9 cellular contexts compared by ENCODE assay signal in genomic region chr19:17847538-17848366, GRCh38. TPM values are rescaled to one million over a fixed set of nuclear protein-coding genes. Genes with fewer than 3 reads are reported as not detected.
DNase-seq lines count a peak whose midpoint lies in the region; ATAC-seq, FAIRE-seq and TF ChIP-seq lines count a peak whose summit lies in the region.
"Had no signal": no experiment of that assay in that cellular context is flagged by ENCODE, and none has a peak within 500 bp of the region (broad histone marks: within the 10 kb centered on the region; RNA-seq: fewer than 3 reads in every experiment).

Gene JAK3, minus strand, starts transcription at chr19:17847982. Its CDS starts 3,565 bp downstream, at chr19:17844417.

- peak within 1 kb of the TSS; percentile 29 for H3K4me3 ChIP-seq in bronchial epithelial cell (ENCODE audit: low read depth, low read length)
- peak within 1 kb of the TSS; percentile 26 for H3K4me3 ChIP-seq in kidney epithelial cell (ENCODE audit: low read depth, low read length)

- no peaks in the 10 kb centered on the region for H3K36me3 ChIP-seq in bronchial epithelial cell (ENCODE audit: control insufficient read depth, insufficient read depth, low read length)
- no peaks in the 10 kb centered on the region for H3K36me3 ChIP-seq in kidney epithelial cell (ENCODE audit: control insufficient read depth, insufficient read depth, low read length)

- peak; percentile 64 to 82 (median 77) for DNase-seq in activated CD4-positive, CD25-positive, alpha-beta regulatory T cell (lab: John Stamatoyannopoulos, UW)
- DNase-seq in bronchial epithelial cell (ENCODE audit: low read depth) = peak; percentile 33
- no peak for DNase-seq in kidney epithelial cell (ENCODE audit: low read depth)
- peak; percentile 88 to 89 for DNase-seq in stimulated activated CD4-positive, alpha-beta T cell treated with anti-CD3 and anti-CD28 coated beads, Interleukin-15, amount 100 ng/mL, for 48 hours (ENCODE audit: low read depth in 2 of 2)
- no peak for DNase-seq in HTR-8/SVneo (ENCODE audit: insufficient read length, low spot score)
- DNase-seq in NCI-H345 treated with DMSO at 0.1 percent for 48 hours (lab: John Stamatoyannopoulos, UW; ENCODE audit: unreplicated experiment) = no peak

- H3K27me3 ChIP-seq in bronchial epithelial cell (ENCODE audit: control insufficient read depth, insufficient read depth, low read length) (no peaks in the 10 kb centered on the region), kidney epithelial cell (ENCODE audit: control insufficient read depth, insufficient read depth, low read length) (no peaks in the 10 kb centered on the region)

- no peak for TF ChIP-seq CTCF in bronchial epithelial cell (IDR thresholded peaks at IDR 0.05; ENCODE audit: insufficient read depth, low read length, severe bottlenecking)
- no peak for TF ChIP-seq CTCF in kidney epithelial cell (IDR thresholded peaks at IDR 0.05; ENCODE audit: insufficient read depth, low read length, poor library complexity, severe bottlenecking)

- peak; percentile 45 for ATAC-seq in GM18861 (IDR thresholded peaks at IDR 0.05; ENCODE audit: unreplicated experiment)
- peak; percentile 56 for ATAC-seq in HG03342 (IDR thresholded peaks at IDR 0.05; ENCODE audit: unreplicated experiment)

- no peak for FAIRE-seq in bronchial epithelial cell (lab: Jason Lieb, UNC)
- no peak for FAIRE-seq in HTR-8/SVneo (lab: Jason Lieb, UNC)
- FAIRE-seq: islet of Langerhans had no signal

RNA-seq across cellular contexts. Expression of gene JAK3, which starts in this region (rescaled TPM):
- total RNA-seq in bronchial epithelial cell = 0.26 TPM in 2 replicates
- total RNA-seq in kidney epithelial cell = 8.9 and 11.0 TPM in 2 replicates

Comparison
In these comparisons a context has a peak if more than half of its experiments do, and no peak if none do; other contexts are left out.
1. Peak in DNase-seq and H3K4me3 ChIP-seq in bronchial epithelial cell; RNA of the gene not detected or under 1 TPM.
2. DNase-seq: peak in activated CD4-positive, CD25-positive, alpha-beta regulatory T cell (4 of 4) and stimulated activated CD4-positive, alpha-beta T cell treated with anti-CD3 and anti-CD28 coated beads, Interleukin-15, amount 100 ng/mL, for 48 hours (2 of 2); none in kidney epithelial cell (single experiment), HTR-8/SVneo (single experiment) and NCI-H345 treated with DMSO at 0.1 percent for 48 hours (single experiment).